13 cellular contexts compared by ENCODE assay signal in genomic region chr1:41791667-41792484, GRCh38.
DNase-seq lines count a peak whose midpoint lies in the region; ATAC-seq and TF ChIP-seq lines count a peak whose summit lies in the region.
"Had no signal": no experiment of that assay in that cellular context is flagged by ENCODE, and none has a peak within 500 bp of the region (broad histone marks: within the 10 kb centered on the region; RNA-seq: fewer than 3 reads in every experiment).

No MANE protein-coding gene starts in this region.

- TF ChIP-seq POLR2A in gastrocnemius medialis (IDR thresholded peaks at IDR 0.05), result no peak

- peaks cover 56% of the 10 kb centered on the region for H3K4me1 Mint-ChIP-seq in activated T-helper 17 cell treated with anti-CD3 and anti-CD28 coated beads, Interleukin-2, amount 50 U/mL, for 72 hours
- H3K4me1 Mint-ChIP-seq: mesothelial cell of epicardium had no signal

- peak overlapping the region; percentile 51 for H3K4me3 Mint-ChIP-seq in activated T-helper 17 cell treated with anti-CD3 and anti-CD28 coated beads, Interleukin-2, amount 50 U/mL, for 72 hours
- H3K4me3 Mint-ChIP-seq: dendritic cell treated with granulocyte-macrophage colony-stimulating factor and Interleukin-4, amounts not matched to agents 40 ng/mL and 50 ng/mL, for 4 days; mesothelial cell of epicardium had no signal

- intact Hi-C loops in gastrocnemius medialis (cut with DNase I; ENCODE audit: low total_unique reads), result no loop called here

- ATAC-seq in DND-41 (ENCODE audit: insufficient read depth, low read depth) (peak; percentile 81), gastrocnemius medialis (no peak), HG03342 (IDR thresholded peaks at IDR 0.05; ENCODE audit: unreplicated experiment) (no peak)
- ATAC-seq in activated T-helper 17 cell treated with anti-CD3 and anti-CD28 coated beads, Interleukin-2, amount 50 U/mL, for 72 hours (replicated peaks), result peak; percentile 89

- H3K36me3 ChIP-seq in DND-41 (ENCODE audit: insufficient read depth, low read length) (peaks cover 17% of the 10 kb centered on the region), MM.1S (replicated peaks; ENCODE audit: insufficient read depth, low read length) (no peaks in the 10 kb centered on the region), gastrocnemius medialis (no peaks in the 10 kb centered on the region)
- H3K36me3 ChIP-seq: Peyer's patch, suprapubic skin had no signal

- H3K4me1 ChIP-seq in DND-41 (ENCODE audit: insufficient read depth, low read length), result peaks cover 31% of the 10 kb centered on the region
- peaks cover 23% of the 10 kb centered on the region for H3K4me1 ChIP-seq in MM.1S (ENCODE audit: low read length)
- H3K4me1 ChIP-seq in gastrocnemius medialis, result no peaks in the 10 kb centered on the region
- H3K4me1 ChIP-seq: Peyer's patch had no signal

- H2AFZ ChIP-seq in DND-41 (ENCODE audit: low read depth, low read length), result no peak overlapping the region
- peak overlapping the region; percentile 19; the same call in 1 of the 2 replicates for H2AFZ ChIP-seq in MM.1S (ENCODE audit: low read length)
- H2AFZ ChIP-seq: GM23248 had no signal

- H3K27ac ChIP-seq in DND-41 (ENCODE audit: low read length) (peak overlapping the region; percentile 62), MM.1S (ENCODE audit: low read length) (no peak overlapping the region), gastrocnemius medialis (no peak overlapping the region)
- H3K27ac ChIP-seq: GM23248, Peyer's patch, suprapubic skin had no signal

- H3K9me3 ChIP-seq in DND-41 (ENCODE audit: insufficient read depth, low read length, severe bottlenecking), result no peaks in the 10 kb centered on the region
- no peaks in the 10 kb centered on the region for H3K9me3 ChIP-seq in MM.1S (replicated peaks; ENCODE audit: insufficient read depth, low read length)
- H3K9me3 ChIP-seq in gastrocnemius medialis, result no peaks in the 10 kb centered on the region
- H3K9me3 ChIP-seq: Peyer's patch, suprapubic skin had no signal

- TF ChIP-seq CTCF in DND-41 (IDR thresholded peaks at IDR 0.05; ENCODE audit: borderline replicate concordance, extremely low read depth, low read length, poor library complexity, severe bottlenecking) (no peak), MM.1S (IDR thresholded peaks at IDR 0.05; ENCODE audit: low read length) (no peak), gastrocnemius medialis (IDR thresholded peaks at IDR 0.05 in 4 of 5, conservative IDR thresholded peaks at IDR 0.05 in 1 of 5) (no peak)

- H3F3A ChIP-seq in MM.1S (ENCODE audit: insufficient read depth, low read length), result no peaks in the 10 kb centered on the region

- no peaks in the 10 kb centered on the region for H3K9me2 ChIP-seq in MM.1S (replicated peaks; ENCODE audit: insufficient read depth, low read length)

- H3K36me3 Mint-ChIP-seq in activated T-helper 17 cell treated with anti-CD3 and anti-CD28 coated beads, Interleukin-2, amount 50 U/mL, for 72 hours (ENCODE audit: low read depth), result no peaks in the 10 kb centered on the region
- H3K36me3 Mint-ChIP-seq: mesothelial cell of epicardium had no signal

- H4K20me1 ChIP-seq in DND-41 (ENCODE audit: insufficient read depth, low read length), result peaks cover 56% of the 10 kb centered on the region
- H4K20me1 ChIP-seq in MM.1S (ENCODE audit: insufficient read depth, low read length), result no peaks in the 10 kb centered on the region

- no peak overlapping the region for H3K4me2 ChIP-seq in DND-41 (ENCODE audit: insufficient read depth, low read length)
- peak overlapping the region; percentile 1; the same call in 1 of the 2 replicates for H3K4me2 ChIP-seq in MM.1S (ENCODE audit: low read depth, low read length)

- peak overlapping the region; percentile 42 for H3K27ac Mint-ChIP-seq in activated T-helper 17 cell treated with anti-CD3 and anti-CD28 coated beads, Interleukin-2, amount 50 U/mL, for 72 hours
- H3K27ac Mint-ChIP-seq: dendritic cell treated with granulocyte-macrophage colony-stimulating factor and Interleukin-4, amounts not matched to agents 40 ng/mL and 50 ng/mL, for 4 days; mesothelial cell of epicardium had no signal

- in situ Hi-C loops in gastrocnemius medialis (cut with MboI; ENCODE audit: low sequenced_read_pairs in 4 of 4), result loop anchor here (5.0 to 10.0 kb wide), 2 partner anchors 215 to 217 kb away; no protein-coding TSS in a partner anchor

- no peaks in the 10 kb centered on the region for H3K9me3 Mint-ChIP-seq in activated T-helper 17 cell treated with anti-CD3 and anti-CD28 coated beads, Interleukin-2, amount 50 U/mL, for 72 hours
- H3K9me3 Mint-ChIP-seq: dendritic cell treated with granulocyte-macrophage colony-stimulating factor and Interleukin-4, amounts not matched to agents 40 ng/mL and 50 ng/mL, for 4 days; mesothelial cell of epicardium had no signal

- DNase-seq in DND-41 (no peak), MM.1S (no peak), EL (no peak), gastrocnemius medialis (no peak)
- DNase-seq in stimulated activated CD4-positive, alpha-beta T cell treated with anti-CD3 and anti-CD28 coated beads, Interleukin-2, amount 100 ng/mL, for 24 hours, result peak; percentile 45 to 53
- DNase-seq: GM23248, NCI-H226, Peyer's patch had no signal

- H3K27me3 ChIP-seq in DND-41 (ENCODE audit: insufficient read depth, low read length, poor library complexity), result no peaks in the 10 kb centered on the region
- no peaks in the 10 kb centered on the region for H3K27me3 ChIP-seq in MM.1S (replicated peaks; ENCODE audit: insufficient read depth, low read length)
- no peaks in the 10 kb centered on the region for H3K27me3 ChIP-seq in gastrocnemius medialis
- H3K27me3 ChIP-seq: Peyer's patch, suprapubic skin had no signal

- H3K9ac ChIP-seq in DND-41 (ENCODE audit: low read depth, low read length) (no peak overlapping the region), MM.1S (ENCODE audit: low read length) (no peak overlapping the region)
- H3K9ac ChIP-seq: GM23248 had no signal

- H3K4me3 ChIP-seq in DND-41 (ENCODE audit: low read depth in 1 of 2, low read length in 2 of 2) (no peak overlapping the region), MM.1S (ENCODE audit: low read length) (no peak overlapping the region), gastrocnemius medialis (no peak overlapping the region)
- H3K4me3 ChIP-seq: GM23248, Peyer's patch, suprapubic skin had no signal

- peaks cover 99% of the 10 kb centered on the region for H3K79me2 ChIP-seq in DND-41 (ENCODE audit: insufficient read depth, low read length)
- no peaks in the 10 kb centered on the region for H3K79me2 ChIP-seq in MM.1S (ENCODE audit: low read length)

- H3K27me3 Mint-ChIP-seq in activated T-helper 17 cell treated with anti-CD3 and anti-CD28 coated beads, Interleukin-2, amount 50 U/mL, for 72 hours, result no peaks in the 10 kb centered on the region
- H3K27me3 Mint-ChIP-seq: dendritic cell treated with granulocyte-macrophage colony-stimulating factor and Interleukin-4, amounts not matched to agents 40 ng/mL and 50 ng/mL, for 4 days had no signal

Comparison
In these comparisons a context has a peak if more than half of its experiments do, and no peak if none do; other contexts are left out.
1. ATAC-seq: peak in DND-41 (single experiment) and activated T-helper 17 cell treated with anti-CD3 and anti-CD28 coated beads, Interleukin-2, amount 50 U/mL, for 72 hours (single experiment); none in gastrocnemius medialis (0 of 2) and HG03342 (single experiment).
2. DNase-seq: peak in stimulated activated CD4-positive, alpha-beta T cell treated with anti-CD3 and anti-CD28 coated beads, Interleukin-2, amount 100 ng/mL, for 24 hours (2 of 2); none in DND-41 (single experiment), MM.1S (single experiment), EL (single experiment) and gastrocnemius medialis (0 of 2).